ENCODE assay signal across 22 cellular contexts in genomic region chr19:58351558-58351878, GRCh38.
"Had no signal": no experiment of that assay in that cellular context is flagged by ENCODE, and none has a peak within 500 bp of the region (broad histone marks: within the 10 kb centered on the region; RNA-seq: fewer than 3 reads in every experiment).

No MANE protein-coding gene starts in this region.

- H3K4me3 Mint-ChIP-seq: activated CD4-positive, alpha-beta memory T cell treated with anti-CD3 and anti-CD28 coated beads, Interleukin-2, amount 10 ng/mL, durations not matched to agents 7 days and 5 days; activated CD4-positive, alpha-beta T cell treated with anti-CD3 and anti-CD28 coated beads for 36 hours; activated naive CD4-positive, alpha-beta T cell treated with anti-CD3 and anti-CD28 coated beads, Interleukin-2, amount 10 ng/mL, durations not matched to agents 7 days and 5 days; activated naive CD8-positive, alpha-beta T cell treated with anti-CD3 and anti-CD28 coated beads for 36 hours had no signal

- DNase-seq: activated CD4-positive, alpha-beta memory T cell treated with anti-CD3 and anti-CD28 coated beads, Interleukin-2, amount 10 ng/mL, durations not matched to agents 7 days and 5 days; activated CD4-positive, alpha-beta T cell treated with anti-CD3 and anti-CD28 coated beads for 36 hours; activated CD4-positive, alpha-beta T cell treated with anti-CD3 and anti-CD28 coated beads, Interleukin-2, amount 50 U/mL, for 1 hour; activated gamma-delta T cell treated with Interleukin-2 at 50 U/mL for 16 hours; activated naive CD4-positive, alpha-beta T cell treated with anti-CD3 and anti-CD28 coated beads, Interleukin-2, amount 10 ng/mL, durations not matched to agents 7 days and 5 days; activated naive CD8-positive, alpha-beta T cell treated with anti-CD3 and anti-CD28 coated beads for 36 hours; activated T-cell treated with anti-CD3 and anti-CD28 coated beads for 4 hours; activated T-cell treated with anti-CD3 and anti-CD28 coated beads, Interleukin-2, amount 50 U/mL, for 72 hours; brain microvascular endothelial cell; NCI-H1092; NCI-H1417; NCI-H2029 treated with DMSO at 0.1 percent for 48 hours; NCI-H345; NCI-H510A; NCI-H526 treated with DMSO at 0.1 percent for 48 hours; NCI-H82; T-helper 1 cell had no signal

- H3K4me3 ChIP-seq: cardiac muscle cell, SK-N-MC had no signal

- H3K27ac ChIP-seq: brain microvascular endothelial cell, cardiac muscle cell, KMS-11, SK-N-MC, VCaP had no signal

- H3K36me3 ChIP-seq: cardiac muscle cell had no signal

- H3K27me3 ChIP-seq: brain microvascular endothelial cell, cardiac muscle cell had no signal

- H3K27ac Mint-ChIP-seq: activated CD4-positive, alpha-beta memory T cell treated with anti-CD3 and anti-CD28 coated beads, Interleukin-2, amount 10 ng/mL, durations not matched to agents 7 days and 5 days; activated CD4-positive, alpha-beta T cell treated with anti-CD3 and anti-CD28 coated beads for 36 hours; activated naive CD4-positive, alpha-beta T cell treated with anti-CD3 and anti-CD28 coated beads, Interleukin-2, amount 10 ng/mL, durations not matched to agents 7 days and 5 days; activated naive CD8-positive, alpha-beta T cell treated with anti-CD3 and anti-CD28 coated beads for 36 hours; activated T-cell treated with anti-CD3 and anti-CD28 coated beads, Interleukin-2, amount 50 U/mL, for 72 hours; activated T-helper 2 cell treated with anti-CD3 and anti-CD28 coated beads, Interferon-gamma antibody, Interleukin-2, Interleukin-4, amounts not matched to agents 10 μg/mL and 5 μg/mL and 100 μg/mL, durations not matched to agents 14 hours and 24 hours and 36 hours had no signal

- ATAC-seq: activated CD4-positive, alpha-beta T cell treated with anti-CD3 and anti-CD28 coated beads for 36 hours; activated T-cell treated with anti-CD3 and anti-CD28 coated beads, Interleukin-2, amount 50 U/mL, for 72 hours had no signal

- H3K9me3 Mint-ChIP-seq: activated CD4-positive, alpha-beta memory T cell treated with anti-CD3 and anti-CD28 coated beads, Interleukin-2, amount 10 ng/mL, durations not matched to agents 7 days and 5 days; activated naive CD8-positive, alpha-beta T cell treated with anti-CD3 and anti-CD28 coated beads for 36 hours; activated T-cell treated with anti-CD3 and anti-CD28 coated beads, Interleukin-2, amount 50 U/mL, for 72 hours; activated T-helper 2 cell treated with anti-CD3 and anti-CD28 coated beads, Interferon-gamma antibody, Interleukin-2, Interleukin-4, amounts not matched to agents 10 μg/mL and 5 μg/mL and 100 μg/mL, durations not matched to agents 14 hours and 24 hours and 36 hours had no signal

- H3K27me3 Mint-ChIP-seq: activated naive CD8-positive, alpha-beta T cell treated with anti-CD3 and anti-CD28 coated beads for 36 hours had no signal
